Comparison of ENCODE assay signal across 8 cellular contexts in the genomic region with DNA sequence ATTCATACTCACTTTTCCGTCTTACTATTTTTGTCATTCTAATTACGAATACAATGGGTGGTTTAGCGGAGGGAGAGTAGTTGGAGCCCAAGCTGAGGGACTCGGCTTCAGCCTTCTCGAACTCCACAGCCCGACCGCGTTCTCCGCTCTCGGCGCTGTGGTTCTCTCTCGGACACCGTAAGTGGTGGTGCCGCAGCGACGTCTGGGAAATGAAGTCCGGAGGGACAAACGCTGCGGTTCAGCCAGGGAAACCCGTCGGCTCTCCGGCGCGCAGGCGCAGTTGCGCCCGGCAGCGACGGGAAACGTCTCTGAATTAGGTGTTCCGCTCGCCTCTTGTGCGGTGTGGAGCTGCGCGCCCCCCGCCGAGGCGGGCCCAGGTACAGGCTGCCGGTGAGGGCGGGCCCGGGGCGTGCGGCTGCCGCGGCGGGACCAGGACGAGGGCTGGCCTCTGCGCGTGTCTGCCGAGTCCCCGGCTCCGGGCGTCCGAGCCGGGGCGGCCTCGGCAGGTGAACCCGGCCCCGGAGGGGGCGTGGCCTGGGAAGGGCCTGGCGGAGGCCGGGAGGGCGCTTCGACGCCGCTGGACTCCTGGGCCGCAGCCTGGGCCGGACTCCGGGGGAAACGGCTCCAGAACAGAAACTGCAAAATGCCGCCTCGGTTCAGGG. TPM values are rescaled to one million over a fixed set of nuclear protein-coding genes. Genes with fewer than 3 reads are reported as not detected.
DNase-seq lines count a peak whose midpoint lies in the region; ATAC-seq and FAIRE-seq lines count a peak whose summit lies in the region.

A gene (plus strand): TSS at position 277 of the 662 bp plus-strand sequence. CDS start 1,201 bp downstream, outside the sequence.

- DNase-seq in ELR (ENCODE audit: low read depth) (peak; percentile 94), NCI-H2227 (lab: John Stamatoyannopoulos, UW; ENCODE audit: unreplicated experiment) (peak; percentile 94), cerebellum (ENCODE audit: low spot score) (peak; percentile 92), smooth muscle cell of the brain vasculature (ENCODE audit: low read depth, low spot score) (peak; percentile 84), RKO (ENCODE audit: low spot score) (no peak)
- DNase-seq in activated CD4-positive, alpha-beta T cell treated with anti-CD3 and anti-CD28 coated beads for 24 hours (ENCODE audit: low read depth in 2 of 2): peak; percentile 83 to 90

- peak; percentile 91 for FAIRE-seq in islet of Langerhans (lab: Jason Lieb, UNC)

- peak; percentile 80 for ATAC-seq in HG02852 (IDR thresholded peaks at IDR 0.05; ENCODE audit: unreplicated experiment)

RNA-seq across cellular contexts. Expression of the gene that starts here (rescaled TPM):
- total RNA-seq in cerebellum: 13.7 TPM
